21 cellular contexts compared by ENCODE assay signal in the genomic region with DNA sequence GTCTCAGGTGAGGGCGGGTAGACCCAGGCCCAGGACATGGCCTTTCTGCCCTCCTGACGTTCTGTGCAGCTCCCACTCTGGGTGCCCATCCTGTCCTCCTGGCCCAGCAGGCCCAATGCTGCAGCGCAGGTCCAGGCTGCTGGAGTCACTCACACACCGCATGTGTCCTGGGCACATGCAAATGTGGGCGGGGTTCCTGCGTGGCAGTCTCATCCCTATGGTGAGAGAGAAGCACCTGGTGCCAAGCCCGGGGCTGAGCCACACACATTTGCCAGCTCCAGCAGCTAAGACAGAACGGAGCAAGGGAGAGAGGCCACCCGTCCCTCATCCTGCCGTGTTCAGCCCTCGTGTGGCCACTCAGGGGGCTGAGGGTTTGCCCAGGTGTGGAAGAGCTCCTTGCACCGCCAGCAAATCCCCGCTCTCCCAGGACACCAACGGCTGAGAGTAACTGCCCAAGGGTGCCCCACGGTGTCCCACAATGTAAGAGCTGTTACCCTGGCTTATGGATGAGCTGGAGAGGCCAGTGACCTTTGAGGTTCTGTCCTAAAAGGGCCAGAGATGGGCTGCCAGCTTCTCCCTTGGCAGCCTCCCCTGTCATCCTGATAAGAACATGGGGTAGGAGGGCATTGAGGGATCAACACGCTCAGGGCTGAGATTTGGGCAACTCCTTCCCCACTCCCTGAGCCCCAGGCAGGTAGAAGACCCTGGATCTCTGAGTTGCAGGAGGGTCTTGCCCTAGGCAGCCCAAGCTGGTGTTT. TPM values are rescaled to one million over a fixed set of nuclear protein-coding genes. Genes with fewer than 3 reads are reported as not detected.
DNase-seq lines count a peak whose midpoint lies in the region; ATAC-seq, FAIRE-seq and TF ChIP-seq lines count a peak whose summit lies in the region.
"Had no signal": no experiment of that assay in that cellular context is flagged by ENCODE, and none has a peak within 500 bp of the region (broad histone marks: within the 10 kb centered on the region; RNA-seq: fewer than 3 reads in every experiment).

No MANE protein-coding gene starts in this region.

- POLR2A ChIA-PET in GM12878 (lab: Charles Lee) = interaction anchor here (1.6 kb wide), 1 partner anchor 9 kb away, joined by 4 read pairs; no protein-coding TSS in a partner anchor

- in situ Hi-C loops in GM18951 (cut with MboI; ENCODE audit: low sequenced_read_pairs, unreplicated experiment) = no loop called here
- in situ Hi-C loops in GM12878 (cut with MboI) = no loop called here

- SMC1A ChIA-PET in GM12878 (lab: Charles Lee; ENCODE audit: uncharacterized antibody, unreplicated experiment) = no interaction called here

- no peak for FAIRE-seq in GM12878 (lab: Jason Lieb, UNC)

- H3K36me3 ChIP-seq in GM12878 (ENCODE audit: control insufficient read depth in 2 of 2, insufficient read depth in 2 of 2, low read length in 1 of 2) (no peaks in the 10 kb centered on the region), liver (ENCODE audit: control insufficient read depth in 4 of 4, insufficient read depth in 3 of 4, low read depth in 1 of 4, low read length in 3 of 4) (peaks cover 0 to 2% (median 0%) of the 10 kb centered on the region in 4 donors), uterus (no peaks in the 10 kb centered on the region)
- H3K36me3 ChIP-seq: BE2C, SJSA1 had no signal

- H3K27ac ChIP-seq in GM12878 (ENCODE audit: control insufficient read depth, insufficient read depth) (no peak overlapping the region), liver (ENCODE audit: low read depth in 1 of 2, low read length in 2 of 2) (peak overlapping the region; percentile 11 to 67), uterus (no peak overlapping the region)
- H3K27ac ChIP-seq: GM23248, RWPE1, SJSA1 had no signal

- H2AFZ ChIP-seq in GM12878 (ENCODE audit: control insufficient read depth, low read depth, low read length) = no peak overlapping the region
- H2AFZ ChIP-seq: GM23248 had no signal

- TF ChIP-seq POLR2A in GM18951 (IDR thresholded peaks at IDR 0.05; ENCODE audit: extremely low read depth, insufficient read depth, insufficient read length) (peak; percentile 5), GM12878 (IDR thresholded peaks at IDR 0.05; ENCODE audit: low read depth, low read length) (peak; percentile 52; the same call in 1 of the 2 replicates), uterus (IDR thresholded peaks at IDR 0.05) (no peak)

- DNase-seq in DMS 273 (lab: John Stamatoyannopoulos, UW; ENCODE audit: unreplicated experiment) (peak; percentile 16), DMS 273 treated with DMSO at 0.1 percent for 48 hours (lab: John Stamatoyannopoulos, UW) (no peak), GM12878 (ENCODE audit: low read depth, low spot score) (no peak), NCI-H2227 treated with DMSO at 0.1 percent for 48 hours (lab: John Stamatoyannopoulos, UW) (no peak), uterus (no peak)
- DNase-seq: 8988T, BE2C, GM23248, KG1, NCI-H1092, NCI-H146, NCI-H2081 treated with DMSO at 0.1 percent for 48 hours, NCI-H345 had no signal

- H3K9ac ChIP-seq in GM12878 (ENCODE audit: control insufficient read depth, insufficient read depth, low read length) (no peak overlapping the region), liver (ENCODE audit: low read depth in 1 of 2, low read length in 2 of 2) (peak overlapping the region in 1 of 2 donors; percentile 22)
- H3K9ac ChIP-seq: GM23248 had no signal

- no peaks in the 10 kb centered on the region for H3K9me3 ChIP-seq in GM12878 (replicated peaks; ENCODE audit: control insufficient read depth, insufficient read depth, low read length)
- no peaks in the 10 kb centered on the region for H3K9me3 ChIP-seq in liver (ENCODE audit: control insufficient read depth in 4 of 4, low read length in 3 of 4)
- H3K9me3 ChIP-seq in uterus = no peaks in the 10 kb centered on the region
- H3K9me3 ChIP-seq: BE2C, SJSA1 had no signal

- ATAC-seq in GM12878 = no peak
- no peak for ATAC-seq in HG03280 (IDR thresholded peaks at IDR 0.05; ENCODE audit: unreplicated experiment)
- ATAC-seq: HCT116 had no signal

- no peak for TF ChIP-seq RAD21 in GM12878 (IDR thresholded peaks at IDR 0.05; ENCODE audit: insufficient read depth, low read depth, low read length)
- TF ChIP-seq RAD21 in liver (IDR thresholded peaks at IDR 0.05) = peak in 1 of 2 donors; percentile 19

- CTCF ChIA-PET in GM12878 (lab: Yijun Ruan, JAX) = no interaction called here

- no TSS peak for BruUV-seq in GM12878 (replicated peaks; lab: Mats Ljungman, UMichigan)

- no peaks in the 10 kb centered on the region for H3K4me1 ChIP-seq in GM12878 (ENCODE audit: control insufficient read depth, insufficient read depth, low read length)
- peaks cover 25 to 90% (median 81%) of the 10 kb centered on the region in 4 donors for H3K4me1 ChIP-seq in liver (ENCODE audit: control insufficient read depth in 4 of 4, insufficient read depth in 4 of 4, low read length in 3 of 4)
- H3K4me1 ChIP-seq in uterus = no peaks in the 10 kb centered on the region
- H3K4me1 ChIP-seq: BE2C had no signal

- H3K79me2 ChIP-seq in GM12878 (ENCODE audit: control insufficient read depth, insufficient read depth, low read length) = no peaks in the 10 kb centered on the region; the same call in 1 of the 2 replicates

- TF ChIP-seq EP300 in GM12878 (IDR thresholded peaks at IDR 0.05; ENCODE audit: borderline replicate concordance in 1 of 2, control insufficient read depth in 1 of 2, low read depth in 2 of 2, low read length in 2 of 2) = no peak

- TF ChIP-seq CTCF in GM12878 (IDR thresholded peaks at IDR 0.05 in 2 of 3, conservative IDR thresholded peaks at IDR 0.05 in 1 of 3; ENCODE audit: control insufficient read depth in 2 of 3, extremely low read depth in 1 of 3, insufficient read depth in 1 of 3, low read depth in 3 of 3, low read length in 3 of 3) = no peak
- TF ChIP-seq CTCF in liver (IDR thresholded peaks at IDR 0.05; ENCODE audit: low read depth, low read length, missing input control) = peak; percentile 1
- no peak for TF ChIP-seq CTCF in uterus (IDR thresholded peaks at IDR 0.05)

- RAD21 ChIA-PET in GM12878 (lab: Charles Lee; ENCODE audit: unreplicated experiment) = no interaction called here

- WGBS in GM12878 (ENCODE audit: insufficient coverage, insufficient replicate concordance, low lambda C conversion rate, missing lambda C conversion rate) = 41% methylated on average over 16 of the region's 16 CpGs
- 35% methylated on average over 16 of the region's 16 CpGs for WGBS in liver

- no peaks in the 10 kb centered on the region for H4K20me1 ChIP-seq in GM12878 (ENCODE audit: control insufficient read depth, insufficient read depth)

- intact Hi-C loops in GM12878 (cut with micrococcal nuclease; ENCODE audit: unreplicated experiment) = no loop called here
- intact Hi-C loops in uterus (cut with DNase I; ENCODE audit: low total_unique reads) = no loop called here

- H3K27me3 ChIP-seq in GM12878 (replicated peaks in 1 of 2; ENCODE audit: control insufficient read depth in 2 of 2, insufficient read depth in 2 of 2, low read length in 1 of 2) (no peaks in the 10 kb centered on the region), liver (ENCODE audit: control insufficient read depth in 4 of 4, insufficient read depth in 4 of 4, low read length in 3 of 4) (no peaks in the 10 kb centered on the region), uterus (no peaks in the 10 kb centered on the region)
- H3K27me3 ChIP-seq: BE2C had no signal

- H3K4me2 ChIP-seq in GM12878 (ENCODE audit: control insufficient read depth, insufficient read depth) = no peak overlapping the region

- H3K4me3 ChIP-seq in GM12878 (no peak overlapping the region), liver (ENCODE audit: low read depth in 1 of 3, low read length in 3 of 3) (no peak overlapping the region), uterus (no peak overlapping the region)
- H3K4me3 ChIP-seq: GM23248, SJSA1 had no signal

RNA-seq across cellular contexts. Expression of a gene that starts 4.4 kb away (rescaled TPM):
- 13.0 and 16.8 TPM in 2 replicates for total RNA-seq in GM12878 (2013; cell fraction: nucleolus; rRNA removed)
- 35.3 and 35.4 TPM in 2 replicates for total RNA-seq in GM12878 (2014; rRNA removed)
- total RNA-seq in GM12878 (2014; rRNA removed; fragmentation: Illumina TruSeq; extraction: Trizol) = 19.2 and 21.4 TPM in 2 replicates
- 34.9 and 36.9 TPM in 2 replicates for total RNA-seq in GM12878 (2021)
- polyA plus RNA-seq in GM12878 (2011; ENCODE audit: low read depth) = 4.4 TPM
- polyA plus RNA-seq in GM12878 (2011; rRNA removed) = 9.9 and 13.6 TPM in 2 replicates
- polyA plus RNA-seq in GM12878 (2011; cell fraction: cytosol; rRNA removed) = 17.9 and 36.0 TPM in 2 replicates
- polyA plus RNA-seq in GM12878 (2011; cell fraction: nucleus; rRNA removed) = 21.8 and 26.3 TPM in 2 replicates
- polyA plus RNA-seq in GM12878 (2012) = 17.7 and 20.3 TPM in 2 replicates
- 2.2 and 7.0 TPM in 2 replicates for polyA plus RNA-seq in GM12878 (2014; fragmentation: Illumina TruSeq; extraction: Trizol)
- 10 to 100 TPM in 1 of 2 experiments, 1 to 10 TPM in 1; 1.8 to 11.2 TPM for polyA plus RNA-seq in GM12878 (2014; fragmentation: Nextera tagmentation; extraction: Ambion mirVana)
- 41.7 and 50.2 TPM in 2 replicates for polyA plus RNA-seq in GM12878 (2014; rRNA removed)
- polyA plus RNA-seq in GM12878 (2016; fragmentation: Nextera tagmentation; extraction: Ambion mirVana) = 10 to 100 TPM; 29.7 to 33.3 TPM
- 1.9 and 5.5 TPM in 2 replicates for polyA minus RNA-seq in GM12878 (2011; rRNA and poly(A)+ RNA removed)
- polyA minus RNA-seq in GM12878 (2011; cell fraction: cytosol; rRNA and poly(A)+ RNA removed) = 1.5 and 2.1 TPM in 2 replicates
- polyA minus RNA-seq in GM12878 (2011; cell fraction: nucleus; rRNA and poly(A)+ RNA removed) = 13.3 and 23.6 TPM in 2 replicates
- 10 to 100 TPM; 24.3 to 67.6 TPM for total RNA-seq in liver
- 100 to 1,000 TPM; 124 to 194 TPM for polyA plus RNA-seq in liver
- total RNA-seq in uterus = 10 to 100 TPM in 1 of 4 donors, 1 to 10 TPM in 2, not detected in 1; 2.6 to 13.8 (median 2.9) TPM

RNA-seq across cellular contexts. Expression of a gene that starts 6.2 kb away (rescaled TPM):
- not detected in 2 replicates for total RNA-seq in GM12878 (2013; cell fraction: nucleolus; rRNA removed)
- total RNA-seq in GM12878 (2014; rRNA removed) (not detected in 2 replicates), GM12878 (2014; rRNA removed; fragmentation: Illumina TruSeq; extraction: Trizol) (not detected in 2 replicates), GM12878 (2021) (not detected in 2 replicates), liver (100 to 1,000 TPM in 1 of 2 donors, 10 to 100 TPM in 1; 60.8 to 174 TPM), uterus (not detected)
- polyA plus RNA-seq in GM12878 (2011; ENCODE audit: low read depth) = not detected
- polyA plus RNA-seq in GM12878 (2011; rRNA removed) (not detected in 2 replicates), GM12878 (2014; fragmentation: Illumina TruSeq; extraction: Trizol) (not detected in 2 replicates), GM12878 (2014; fragmentation: Nextera tagmentation; extraction: Ambion mirVana) (not detected), GM12878 (2014; rRNA removed) (not detected in 2 replicates), GM12878 (2016; fragmentation: Nextera tagmentation; extraction: Ambion mirVana) (under 1 TPM in 1 of 2 experiments, not detected in 1; 0.25 TPM), liver (100 to 1,000 TPM; 315 to 426 TPM)
- polyA plus RNA-seq in GM12878 (2011; cell fraction: cytosol; rRNA removed) = not detected in 2 replicates
- not detected in 2 replicates for polyA plus RNA-seq in GM12878 (2011; cell fraction: nucleus; rRNA removed)
- polyA plus RNA-seq in GM12878 (2012) = 0.32 and 0.42 TPM in 2 replicates
- not detected in 2 replicates for polyA minus RNA-seq in GM12878 (2011; rRNA and poly(A)+ RNA removed)
- polyA minus RNA-seq in GM12878 (2011; cell fraction: cytosol; rRNA and poly(A)+ RNA removed) = not detected in 2 replicates
- polyA minus RNA-seq in GM12878 (2011; cell fraction: nucleus; rRNA and poly(A)+ RNA removed) = not detected in 2 replicates
- total RNA-seq: CD4-positive, alpha-beta memory T cell; GM23248; M059J; SJSA1 had no signal
- polyA plus RNA-seq: CD4-positive, alpha-beta memory T cell; GM23248 had no signal

RNA-seq across cellular contexts. Expression of a gene that starts 16.7 kb away (rescaled TPM):
- total RNA-seq in GM12878 (2013; cell fraction: nucleolus; rRNA removed) = not detected in 2 replicates
- not detected in 2 replicates for total RNA-seq in GM12878 (2014; rRNA removed)
- total RNA-seq in GM12878 (2014; rRNA removed; fragmentation: Illumina TruSeq; extraction: Trizol) = not detected in 2 replicates
- total RNA-seq in GM12878 (2021) = not detected in 2 replicates
- not detected for polyA plus RNA-seq in GM12878 (2011; ENCODE audit: low read depth)
- 0.07 TPM in 1 of 2 replicates, not detected in the other for polyA plus RNA-seq in GM12878 (2011; rRNA removed)
- polyA plus RNA-seq in GM12878 (2011; cell fraction: cytosol; rRNA removed) = 0.07 TPM in 1 of 2 replicates, not detected in the other
- polyA plus RNA-seq in GM12878 (2011; cell fraction: nucleus; rRNA removed) = 0.44 and 0.87 TPM in 2 replicates
- not detected in 2 replicates for polyA plus RNA-seq in GM12878 (2012)
- not detected in 2 replicates for polyA plus RNA-seq in GM12878 (2014; fragmentation: Illumina TruSeq; extraction: Trizol)
- not detected for polyA plus RNA-seq in GM12878 (2014; fragmentation: Nextera tagmentation; extraction: Ambion mirVana)
- polyA plus RNA-seq in GM12878 (2014; rRNA removed) = not detected in 2 replicates
- polyA plus RNA-seq in GM12878 (2016; fragmentation: Nextera tagmentation; extraction: Ambion mirVana) = not detected
- not detected in 2 replicates for polyA minus RNA-seq in GM12878 (2011; rRNA and poly(A)+ RNA removed)
- polyA minus RNA-seq in GM12878 (2011; cell fraction: cytosol; rRNA and poly(A)+ RNA removed) = not detected in 2 replicates
- polyA minus RNA-seq in GM12878 (2011; cell fraction: nucleus; rRNA and poly(A)+ RNA removed) = not detected in 2 replicates
- total RNA-seq in liver = not detected
- under 1 TPM in 1 of 2 donors, not detected in 1; 0.07 TPM for polyA plus RNA-seq in liver
- under 1 TPM in 1 of 4 donors, not detected in 3; 0.69 TPM for total RNA-seq in uterus
- total RNA-seq: M059J, SJSA1 had no signal
- polyA plus RNA-seq: GM23248 had no signal

RNA-seq across cellular contexts. Expression of a gene that starts 19.8 kb away (rescaled TPM):
- total RNA-seq in GM12878 (2013; cell fraction: nucleolus; rRNA removed) = 7.9 and 8.3 TPM in 2 replicates
- 63.5 and 71.4 TPM in 2 replicates for total RNA-seq in GM12878 (2014; rRNA removed)
- total RNA-seq in GM12878 (2014; rRNA removed; fragmentation: Illumina TruSeq; extraction: Trizol) = 48.0 and 50.8 TPM in 2 replicates
- total RNA-seq in GM12878 (2021) = 73.2 and 77.8 TPM in 2 replicates
- polyA plus RNA-seq in GM12878 (2011; ENCODE audit: low read depth) = 52.7 TPM
- 21.0 and 32.7 TPM in 2 replicates for polyA plus RNA-seq in GM12878 (2011; rRNA removed)
- polyA plus RNA-seq in GM12878 (2011; cell fraction: cytosol; rRNA removed) = 49.9 and 52.1 TPM in 2 replicates
- 45.0 and 46.7 TPM in 2 replicates for polyA plus RNA-seq in GM12878 (2011; cell fraction: nucleus; rRNA removed)
- polyA plus RNA-seq in GM12878 (2012) = 60.0 and 70.1 TPM in 2 replicates
- 35.6 and 57.1 TPM in 2 replicates for polyA plus RNA-seq in GM12878 (2014; fragmentation: Illumina TruSeq; extraction: Trizol)
- polyA plus RNA-seq in GM12878 (2014; fragmentation: Nextera tagmentation; extraction: Ambion mirVana) = 10 to 100 TPM; 55.3 to 67.7 TPM
- polyA plus RNA-seq in GM12878 (2014; rRNA removed) = 51.9 and 52.6 TPM in 2 replicates
- 100 to 1,000 TPM; 162 to 164 TPM for polyA plus RNA-seq in GM12878 (2016; fragmentation: Nextera tagmentation; extraction: Ambion mirVana)
- polyA minus RNA-seq in GM12878 (2011; rRNA and poly(A)+ RNA removed) = 14.8 and 20.7 TPM in 2 replicates
- polyA minus RNA-seq in GM12878 (2011; cell fraction: cytosol; rRNA and poly(A)+ RNA removed) = 15.1 and 18.8 TPM in 2 replicates
- 4.5 and 5.1 TPM in 2 replicates for polyA minus RNA-seq in GM12878 (2011; cell fraction: nucleus; rRNA and poly(A)+ RNA removed)
- total RNA-seq in liver = 100 to 1,000 TPM in 1 of 2 donors, 10 to 100 TPM in 1; 41.5 to 214 TPM
- 100 to 1,000 TPM; 493 to 849 TPM for polyA plus RNA-seq in liver
- total RNA-seq in uterus = 10 to 100 TPM; 28.2 to 48.8 (median 45.1) TPM

RNA-seq across cellular contexts. Expression of a gene that starts 25.7 kb away (rescaled TPM):
- 12.1 and 14.7 TPM in 2 replicates for total RNA-seq in GM12878 (2013; cell fraction: nucleolus; rRNA removed)
- 11.7 and 13.8 TPM in 2 replicates for total RNA-seq in GM12878 (2014; rRNA removed)
- 5.5 and 7.2 TPM in 2 replicates for total RNA-seq in GM12878 (2014; rRNA removed; fragmentation: Illumina TruSeq; extraction: Trizol)
- 14.4 and 16.1 TPM in 2 replicates for total RNA-seq in GM12878 (2021)
- polyA plus RNA-seq in GM12878 (2011; ENCODE audit: low read depth) = 2.5 TPM
- 4.3 and 4.7 TPM in 2 replicates for polyA plus RNA-seq in GM12878 (2011; rRNA removed)
- polyA plus RNA-seq in GM12878 (2011; cell fraction: cytosol; rRNA removed) = 6.5 and 7.6 TPM in 2 replicates
- 9.9 and 13.2 TPM in 2 replicates for polyA plus RNA-seq in GM12878 (2011; cell fraction: nucleus; rRNA removed)
- polyA plus RNA-seq in GM12878 (2012) = 7.4 and 8.3 TPM in 2 replicates
- 2.2 and 4.1 TPM in 2 replicates for polyA plus RNA-seq in GM12878 (2014; fragmentation: Illumina TruSeq; extraction: Trizol)
- polyA plus RNA-seq in GM12878 (2014; fragmentation: Nextera tagmentation; extraction: Ambion mirVana) = 1 to 10 TPM; 1.2 to 4.9 TPM
- polyA plus RNA-seq in GM12878 (2014; rRNA removed) = 15.1 and 16.1 TPM in 2 replicates
- 10 to 100 TPM; 20.5 to 22.2 TPM for polyA plus RNA-seq in GM12878 (2016; fragmentation: Nextera tagmentation; extraction: Ambion mirVana)
- polyA minus RNA-seq in GM12878 (2011; rRNA and poly(A)+ RNA removed) = 3.2 and 9.8 TPM in 2 replicates
- polyA minus RNA-seq in GM12878 (2011; cell fraction: cytosol; rRNA and poly(A)+ RNA removed) = 2.8 and 3.9 TPM in 2 replicates
- polyA minus RNA-seq in GM12878 (2011; cell fraction: nucleus; rRNA and poly(A)+ RNA removed) = 5.4 and 5.7 TPM in 2 replicates
- total RNA-seq in liver = 10 to 100 TPM in 1 of 2 donors, 1 to 10 TPM in 1; 4.8 to 17.5 TPM
- 10 to 100 TPM in 1 of 2 donors, 1 to 10 TPM in 1; 9.1 to 17.8 TPM for polyA plus RNA-seq in liver
- total RNA-seq in uterus = 1 to 10 TPM; 2.0 to 9.3 (median 6.7) TPM

Comparison
In these comparisons a context has a peak if more than half of its experiments do, and no peak if none do; other contexts are left out.
1. POLR2A ChIP-seq: peak in GM18951 (single experiment) and GM12878 (single experiment); none in uterus (0 of 2).
2. H3K27ac ChIP-seq: peak in liver (2 of 2); none in GM12878 (single experiment) and uterus (0 of 2).
3. RNA of a gene that starts 6.2 kb away (total RNA-seq): 60.8 to 174 TPM in liver; not detected in GM12878 and not detected in uterus; every median in the first group is over 10 times any median in the second.